6 cellular contexts compared by ENCODE assay signal in genomic region chr14:23307687-23308644, GRCh38. TPM values are rescaled to one million over a fixed set of nuclear protein-coding genes. Genes with fewer than 3 reads are reported as not detected.
DNase-seq lines count a peak whose midpoint lies in the region; ATAC-seq and TF ChIP-seq lines count a peak whose summit lies in the region.

No MANE protein-coding gene starts in this region.

- H3K4me1 ChIP-seq in cardiac muscle cell (ENCODE audit: low read depth) (peaks cover 12% of the 10 kb centered on the region), upper lobe of left lung (peaks cover 30 to 54% (median 32%) of the 10 kb centered on the region in 4 donors)

- no peak for ATAC-seq in left ventricle myocardium superior
- ATAC-seq in upper lobe of left lung (ENCODE audit: low FRiP score in 2 of 2) = no peak
- ATAC-seq in GM21447 (IDR thresholded peaks at IDR 0.05; ENCODE audit: unreplicated experiment) = no peak
- ATAC-seq in HG03280 (IDR thresholded peaks at IDR 0.05; ENCODE audit: unreplicated experiment) = no peak

- peaks cover 7% of the 10 kb centered on the region for H3K36me3 ChIP-seq in cardiac muscle cell
- peaks cover 0 to 38% (median 9%) of the 10 kb centered on the region in 4 donors for H3K36me3 ChIP-seq in upper lobe of left lung

- DNase-seq in cardiac muscle cell (ENCODE audit: low read depth in 1 of 2, low spot score in 1 of 2) (peak in 1 of 2 donors; percentile 21), left ventricle myocardium superior (no peak), upper lobe of left lung (peak in 1 of 2 donors; percentile 69)

- intact Hi-C loops in left ventricle myocardium superior (cut with micrococcal nuclease) = no loop called here

- no peaks in the 10 kb centered on the region for H3K9me3 ChIP-seq in cardiac muscle cell (ENCODE audit: low read depth)
- no peaks in the 10 kb centered on the region for H3K9me3 ChIP-seq in iPS-18c (ENCODE audit: control insufficient read depth, insufficient read depth, low read length)
- H3K9me3 ChIP-seq in upper lobe of left lung = no peaks in the 10 kb centered on the region

- no peak for TF ChIP-seq CTCF in cardiac muscle cell (IDR thresholded peaks at IDR 0.05; ENCODE audit: low read depth, low read length)
- no peak for TF ChIP-seq CTCF in upper lobe of left lung (IDR thresholded peaks at IDR 0.05)

- no peaks in the 10 kb centered on the region for H3K27me3 ChIP-seq in cardiac muscle cell
- H3K27me3 ChIP-seq in upper lobe of left lung = no peaks in the 10 kb centered on the region

- peak overlapping the region; percentile 50 for H3K4me3 ChIP-seq in cardiac muscle cell
- H3K4me3 ChIP-seq in iPS-18c (ENCODE audit: insufficient read depth, low read depth, low read length) = peak overlapping the region; percentile 90
- peak overlapping the region in 2 of 4 donors; percentile 58 to 71 for H3K4me3 ChIP-seq in upper lobe of left lung

- H3K27ac ChIP-seq in cardiac muscle cell (peak overlapping the region; percentile 88), upper lobe of left lung (peak overlapping the region; percentile 84 to 93 (median 90))

- 83 to 91% methylated on average over 12 to 21 of the region's 22 CpGs for WGBS in upper lobe of left lung, 2 donors

- TF ChIP-seq EP300 in upper lobe of left lung (IDR thresholded peaks at IDR 0.05) = no peak

- TF ChIP-seq POLR2A in upper lobe of left lung (IDR thresholded peaks at IDR 0.05) = no peak

RNA-seq across cellular contexts. Expression of gene BCL2L2, which starts 1.3 kb away (rescaled TPM):
- total RNA-seq in cardiac muscle cell (28.6 and 40.7 TPM in 2 replicates), left ventricle myocardium superior (38.3 TPM), upper lobe of left lung (10 to 100 TPM; 38.8 to 53.8 (median 47.3) TPM)
- 5.8 and 7.4 TPM in 2 replicates for polyA plus RNA-seq in cardiac muscle cell

RNA-seq across cellular contexts. Expression of gene PPP1R3E, which starts 5.3 kb away (rescaled TPM):
- total RNA-seq in cardiac muscle cell = 15.5 and 16.9 TPM in 2 replicates
- polyA plus RNA-seq in cardiac muscle cell = 14.2 and 17.9 TPM in 2 replicates
- 11.6 TPM for total RNA-seq in left ventricle myocardium superior
- 10 to 100 TPM in 4 of 6 donors, 1 to 10 TPM in 2; 6.7 to 95.3 (median 12.8) TPM for total RNA-seq in upper lobe of left lung

RNA-seq across cellular contexts. Expression of gene PABPN1, which starts 13.3 kb away (rescaled TPM):
- total RNA-seq in cardiac muscle cell (184 and 194 TPM in 2 replicates), left ventricle myocardium superior (76.8 TPM), upper lobe of left lung (100 to 1,000 TPM in 3 of 6 donors, 10 to 100 TPM in 3; 47.6 to 325 (median 85.7) TPM)
- 502 and 534 TPM in 2 replicates for polyA plus RNA-seq in cardiac muscle cell

RNA-seq across cellular contexts. Expression of gene HOMEZ, which starts 22.0 kb away (rescaled TPM):
- total RNA-seq in cardiac muscle cell (12.3 and 13.6 TPM in 2 replicates), left ventricle myocardium superior (7.9 TPM), upper lobe of left lung (10 to 100 TPM in 4 of 6 donors, 1 to 10 TPM in 2; 3.9 to 13.7 (median 11.2) TPM)
- 20.8 and 26.5 TPM in 2 replicates for polyA plus RNA-seq in cardiac muscle cell

RNA-seq across cellular contexts. Expression of gene SLC22A17, which starts 44.7 kb away (rescaled TPM):
- 66.6 and 74.0 TPM in 2 replicates for total RNA-seq in cardiac muscle cell
- 43.8 and 55.1 TPM in 2 replicates for polyA plus RNA-seq in cardiac muscle cell
- total RNA-seq in left ventricle myocardium superior = 10.7 TPM
- total RNA-seq in upper lobe of left lung = 10 to 100 TPM in 4 of 6 donors, 1 to 10 TPM in 2; 5.8 to 16.8 (median 12.4) TPM
